17 cellular contexts compared by ENCODE assay signal in the genomic region with DNA sequence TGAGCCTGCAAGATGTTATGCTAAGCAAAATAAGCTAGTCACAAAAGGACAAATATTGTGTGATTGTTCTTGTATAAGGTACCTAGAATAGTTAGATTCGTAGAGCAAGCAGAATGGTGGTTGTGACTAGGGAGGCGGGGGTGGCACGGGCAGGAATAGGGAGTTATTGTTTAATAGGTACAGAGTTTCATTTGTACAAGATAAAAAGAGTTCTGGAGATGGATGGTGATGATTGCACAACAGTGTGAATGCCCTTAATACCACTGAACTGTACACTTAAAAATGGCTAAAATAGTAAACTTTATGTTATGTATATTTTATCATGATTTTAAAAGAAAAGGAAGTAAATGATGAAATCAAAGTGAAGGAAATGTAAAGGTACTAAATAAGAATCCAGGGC. TPM values are rescaled to one million over a fixed set of nuclear protein-coding genes. Genes with fewer than 3 reads are reported as not detected.
DNase-seq lines count a peak whose midpoint lies in the region; ATAC-seq and TF ChIP-seq lines count a peak whose summit lies in the region.
"Had no signal": no experiment of that assay in that cellular context is flagged by ENCODE, and none has a peak within 500 bp of the region (broad histone marks: within the 10 kb centered on the region; RNA-seq: fewer than 3 reads in every experiment).

No MANE protein-coding gene starts in this region.

- H3K27ac Mint-ChIP-seq in progenitor cell of endocrine pancreas, result peak overlapping the region; percentile 19
- H3K27ac Mint-ChIP-seq: HFFc6 had no signal

- TF ChIP-seq POLR2A in erythroblast (IDR thresholded peaks at IDR 0.05; ENCODE audit: low read length) (no peak), ovary (IDR thresholded peaks at IDR 0.05) (no peak)

- H3K36me3 Mint-ChIP-seq in progenitor cell of endocrine pancreas (ENCODE audit: insufficient read depth), result peaks cover 37% of the 10 kb centered on the region

- intact Hi-C loops in ovary (cut with DNase I), result no loop called here

- no peak for TF ChIP-seq CTCF in progenitor cell of endocrine pancreas (IDR thresholded peaks at IDR 0.05; ENCODE audit: unreplicated experiment)
- no peak for TF ChIP-seq CTCF in ovary (IDR thresholded peaks at IDR 0.05)

- no peak overlapping the region for H3K27ac ChIP-seq in ovary
- H3K27ac ChIP-seq: BLaER1 treated with 17β-estradiol and CSF1 and Interleukin-3, amounts not matched to agents 10 nM and 100 nM had no signal

- no peaks in the 10 kb centered on the region for H3K4me1 ChIP-seq in ovary (ENCODE audit: insufficient read depth)
- H3K4me1 ChIP-seq: BLaER1 treated with 17β-estradiol and CSF1 and Interleukin-3, amounts not matched to agents 10 nM and 100 nM had no signal

- no peaks in the 10 kb centered on the region for H3K9me3 ChIP-seq in ovary
- H3K9me3 ChIP-seq: BLaER1 treated with 17β-estradiol and CSF1 and Interleukin-3, amounts not matched to agents 10 nM and 100 nM had no signal

- H3K4me3 ChIP-seq in ovary, result no peak overlapping the region
- H3K4me3 ChIP-seq: BLaER1 treated with 17β-estradiol and CSF1 and Interleukin-3, amounts not matched to agents 10 nM and 100 nM had no signal

- H3K9me3 Mint-ChIP-seq in progenitor cell of endocrine pancreas (ENCODE audit: low read depth), result no peaks in the 10 kb centered on the region
- H3K9me3 Mint-ChIP-seq: CD4-positive, CD25-positive, alpha-beta regulatory T cell; HFFc6; IgD-negative memory B cell had no signal

- 86 to 87% (median 87%) methylated on average over 3 of the region's 3 CpGs for WGBS in ovary, 3 donors

- DNase-seq in amniotic epithelial cell (ENCODE audit: low read depth) (peak; percentile 37), left lobe of liver (ENCODE audit: low spot score) (peak; percentile 63), progenitor cell of endocrine pancreas (ENCODE audit: low spot score, unreplicated experiment) (no peak), erythroblast (lab: John Stamatoyannopoulos, UW) (no peak), mesenteric fat pad (ENCODE audit: low spot score) (no peak), ovary (no peak)
- DNase-seq: ACHN; Calu3; CD4-positive, CD25-positive, alpha-beta regulatory T cell; DMS 273 treated with DMSO at 0.1 percent for 48 hours; HCEC 1CT; HFFc6 had no signal

- TF ChIP-seq EP300 in ovary (IDR thresholded peaks at IDR 0.05), result no peak

- peaks cover 36% of the 10 kb centered on the region for H3K4me1 Mint-ChIP-seq in progenitor cell of endocrine pancreas (ENCODE audit: low read depth)

- no peaks in the 10 kb centered on the region for H3K27me3 Mint-ChIP-seq in progenitor cell of endocrine pancreas
- H3K27me3 Mint-ChIP-seq: IgD-negative memory B cell had no signal

- ATAC-seq in left lobe of liver, result peak; percentile 90

- H3K36me3 ChIP-seq in ovary, result no peaks in the 10 kb centered on the region

- no peaks in the 10 kb centered on the region for H3K27me3 ChIP-seq in ovary
- H3K27me3 ChIP-seq: BLaER1 treated with 17β-estradiol and CSF1 and Interleukin-3, amounts not matched to agents 10 nM and 100 nM had no signal

- no peak overlapping the region for H3K4me3 Mint-ChIP-seq in progenitor cell of endocrine pancreas (ENCODE audit: low read depth)
- H3K4me3 Mint-ChIP-seq: CD4-positive, CD25-positive, alpha-beta regulatory T cell; HFFc6; IgD-negative memory B cell had no signal

RNA-seq across cellular contexts. Expression of gene LRRC42, which starts 20.6 kb away (rescaled TPM):
- total RNA-seq in left lobe of liver (10.5 TPM), progenitor cell of endocrine pancreas (63.5 and 64.0 TPM in 2 replicates), mesenteric fat pad (18.0 TPM), ovary (10 to 100 TPM; 14.5 to 29.1 (median 20.8) TPM)
- 10 to 100 TPM; 17.1 to 22.3 TPM for polyA plus RNA-seq in ovary

RNA-seq across cellular contexts. Expression of gene IFT25, which starts 21.3 kb away (rescaled TPM):
- 14.4 TPM for total RNA-seq in left lobe of liver
- total RNA-seq in progenitor cell of endocrine pancreas, result 35.4 and 39.2 TPM in 2 replicates
- 17.2 TPM for total RNA-seq in mesenteric fat pad
- total RNA-seq in ovary, result 10 to 100 TPM; 24.2 to 39.3 (median 28.5) TPM
- 10 to 100 TPM; 27.6 to 39.4 TPM for polyA plus RNA-seq in ovary

RNA-seq across cellular contexts. Expression of gene LDLRAD1, which starts 51.2 kb away (rescaled TPM):
- total RNA-seq in left lobe of liver (0.63 TPM), progenitor cell of endocrine pancreas (0.20 and 0.84 TPM in 2 replicates), mesenteric fat pad (not detected), ovary (10 to 100 TPM in 1 of 7 donors, 1 to 10 TPM in 2, under 1 TPM in 2, not detected in 2; 0.37 to 49.6 (median 1.2) TPM)
- polyA plus RNA-seq in ovary, result under 1 TPM; 0.05 to 0.22 TPM
- total RNA-seq: A172; Calu3; CD4-positive, CD25-positive, alpha-beta regulatory T cell; Daoy; H4; HFFc6 had no signal
- polyA plus RNA-seq: CD4-positive, CD25-positive, alpha-beta regulatory T cell; IgD-negative memory B cell had no signal

Comparison
In these comparisons a context has a peak if more than half of its experiments do, and no peak if none do; other contexts are left out.
1. DNase-seq: peak in amniotic epithelial cell (single experiment) and left lobe of liver (single experiment); none in progenitor cell of endocrine pancreas (single experiment), erythroblast (0 of 2), mesenteric fat pad (single experiment) and ovary (0 of 5).